11 cellular contexts compared by ENCODE assay signal in genomic region chr7:49166441-49166840, GRCh38.
A peak's percentile ranks its signal among the peaks of the same experiment; 100 is the strongest.
DNase-seq lines count a peak whose midpoint lies in the region; ATAC-seq and TF ChIP-seq lines count a peak whose summit lies in the region.
"Had no signal": no experiment of that assay in that cellular context is flagged by ENCODE, and none has a peak within 500 bp of the region (broad histone marks: within the 10 kb centered on the region; RNA-seq: fewer than 3 reads in every experiment).

No MANE protein-coding gene starts in this region.

- CTCF ChIA-PET in Caco-2 (lab: Charles Lee) = interaction anchor here (0.8 kb wide), 1 partner anchor 165 kb away, joined by 3 read pairs; no protein-coding TSS in a partner anchor

- no TSS peak for BruUV-seq in Caco-2 (replicated peaks; lab: Mats Ljungman, UMichigan)

- H3K4me1 Mint-ChIP-seq in Caco-2 (ENCODE audit: low read depth, unreplicated experiment) (no peaks in the 10 kb centered on the region), glutamatergic neuron (ENCODE audit: low read depth, unreplicated experiment) (no peaks in the 10 kb centered on the region)
- H3K4me1 Mint-ChIP-seq: nephron had no signal

- no peaks in the 10 kb centered on the region for H3K9me3 Mint-ChIP-seq in Caco-2 (ENCODE audit: unreplicated experiment)
- H3K9me3 Mint-ChIP-seq in glutamatergic neuron (ENCODE audit: unreplicated experiment) = no peaks in the 10 kb centered on the region
- H3K9me3 Mint-ChIP-seq: nephron had no signal

- in situ Hi-C loops in G401 (cut with HindIII; ENCODE audit: low sequenced_read_pairs) = no loop called here

- ATAC-seq in GM19395 (IDR thresholded peaks at IDR 0.05; ENCODE audit: unreplicated experiment) = no peak
- ATAC-seq: left cardiac atrium had no signal

- POLR2A ChIA-PET in Caco-2 (lab: Charles Lee) = no interaction called here

- peaks cover 13% of the 10 kb centered on the region for H3K27me3 Mint-ChIP-seq in Caco-2 (ENCODE audit: insufficient read depth, unreplicated experiment)
- H3K27me3 Mint-ChIP-seq in glutamatergic neuron (ENCODE audit: unreplicated experiment) = peaks cover 2% of the 10 kb centered on the region

- H3K27me3 ChIP-seq in Caco-2 (replicated peaks; ENCODE audit: control insufficient read depth, insufficient read depth, low read length) = no peaks in the 10 kb centered on the region
- H3K27me3 ChIP-seq: cardiac muscle cell had no signal

- H3K36me3 Mint-ChIP-seq in Caco-2 (ENCODE audit: insufficient read depth, unreplicated experiment) = no peaks in the 10 kb centered on the region
- no peaks in the 10 kb centered on the region for H3K36me3 Mint-ChIP-seq in glutamatergic neuron (ENCODE audit: unreplicated experiment)

- H3K36me3 ChIP-seq in Caco-2 (ENCODE audit: control insufficient read depth, insufficient read depth, low read length) = no peaks in the 10 kb centered on the region
- H3K36me3 ChIP-seq: cardiac muscle cell had no signal

- no peak overlapping the region for H3K4me3 ChIP-seq in Caco-2 (ENCODE audit: low read depth, low read length)
- H3K4me3 ChIP-seq: cardiac muscle cell had no signal

- intact Hi-C loops in Caco-2 (cut with micrococcal nuclease; ENCODE audit: unreplicated experiment) = loop anchor here (1.0 to 10.0 kb wide), 3 partner anchors 69 to 742 kb away; no protein-coding TSS in a partner anchor

- H3K27ac Mint-ChIP-seq in Caco-2 (ENCODE audit: unreplicated experiment) = no peak overlapping the region
- H3K27ac Mint-ChIP-seq in glutamatergic neuron (ENCODE audit: unreplicated experiment) = no peak overlapping the region
- H3K27ac Mint-ChIP-seq: nephron had no signal

- TF ChIP-seq CTCF in Caco-2 (IDR thresholded peaks at IDR 0.05; ENCODE audit: insufficient read depth in 1 of 2, low read depth in 1 of 2, low read length in 1 of 2, severe bottlenecking in 1 of 2, unreplicated experiment in 1 of 2) = peak; percentile 23 to 49
- TF ChIP-seq CTCF in glutamatergic neuron (IDR thresholded peaks at IDR 0.05; ENCODE audit: partially characterized antibody, unreplicated experiment) = peak; percentile 41

- no peak overlapping the region for H3K4me3 Mint-ChIP-seq in Caco-2 (ENCODE audit: unreplicated experiment)
- no peak overlapping the region for H3K4me3 Mint-ChIP-seq in glutamatergic neuron (ENCODE audit: unreplicated experiment)
- H3K4me3 Mint-ChIP-seq: nephron had no signal

- H3K9me3 ChIP-seq in Caco-2 = no peaks in the 10 kb centered on the region

- H3K4me1 ChIP-seq in Caco-2 = no peaks in the 10 kb centered on the region

- DNase-seq in Caco-2 (peak in 1 of 2 experiments; percentile 9), HT-29 (ENCODE audit: low spot score) (peak; percentile 38), RPMI8226 (peak; percentile 11), glutamatergic neuron (no peak), T-helper 1 cell (no peak), G401 (ENCODE audit: low spot score) (no peak)
- no peak for DNase-seq in central memory CD4-positive, alpha-beta T cell
- DNase-seq: left cardiac atrium had no signal

Comparison
In these comparisons a context has a peak if more than half of its experiments do, and no peak if none do; other contexts are left out.
1. DNase-seq: peak in HT-29 (single experiment) and RPMI8226 (single experiment); none in glutamatergic neuron (single experiment), central memory CD4-positive, alpha-beta T cell (single experiment), T-helper 1 cell (0 of 5) and G401 (single experiment).